Comparison of ENCODE assay signal across 17 cellular contexts in genomic region chr16:47026947-47027346, GRCh38. TPM values are rescaled to one million over a fixed set of nuclear protein-coding genes. Genes with fewer than 3 reads are reported as not detected.
DNase-seq lines count a peak whose midpoint lies in the region; ATAC-seq, FAIRE-seq and TF ChIP-seq lines count a peak whose summit lies in the region.
"Had no signal": no experiment of that assay in that cellular context is flagged by ENCODE, and none has a peak within 500 bp of the region (broad histone marks: within the 10 kb centered on the region; RNA-seq: fewer than 3 reads in every experiment).

No MANE protein-coding gene starts in this region.

- no peak overlapping the region for H3K4me3 ChIP-seq in bronchial epithelial cell (ENCODE audit: low read depth, low read length)
- H3K4me3 ChIP-seq in upper lobe of right lung = no peak overlapping the region
- H3K4me3 ChIP-seq: BLaER1 had no signal

- POLR2A ChIA-PET in activated naive CD8-positive, alpha-beta T cell treated with anti-CD3 and anti-CD28 coated beads, Interleukin-2, amount 10 ng/mL, durations not matched to agents 7 days and 5 days (lab: Charles Lee) = no interaction called here

- no peaks in the 10 kb centered on the region for H3K4me1 Mint-ChIP-seq in activated naive CD8-positive, alpha-beta T cell treated with anti-CD3 and anti-CD28 coated beads, Interleukin-2, amount 10 ng/mL, durations not matched to agents 7 days and 5 days
- H3K4me1 Mint-ChIP-seq in activated naive CD8-positive, alpha-beta T cell treated with anti-CD3 and anti-CD28 coated beads for 36 hours = no peaks in the 10 kb centered on the region

- no peaks in the 10 kb centered on the region for H3K36me3 ChIP-seq in bronchial epithelial cell (ENCODE audit: control insufficient read depth, insufficient read depth, low read length)
- no peaks in the 10 kb centered on the region for H3K36me3 ChIP-seq in upper lobe of right lung
- H3K36me3 ChIP-seq: BLaER1 had no signal

- H3K27me3 ChIP-seq in bronchial epithelial cell (ENCODE audit: control insufficient read depth, insufficient read depth, low read length) (no peaks in the 10 kb centered on the region), upper lobe of right lung (no peaks in the 10 kb centered on the region)
- H3K27me3 ChIP-seq: BLaER1 had no signal

- H3K4me3 Mint-ChIP-seq in activated naive CD8-positive, alpha-beta T cell treated with anti-CD3 and anti-CD28 coated beads, Interleukin-2, amount 10 ng/mL, durations not matched to agents 7 days and 5 days = no peak overlapping the region
- H3K4me3 Mint-ChIP-seq in activated naive CD8-positive, alpha-beta T cell treated with anti-CD3 and anti-CD28 coated beads for 36 hours = no peak overlapping the region
- H3K4me3 Mint-ChIP-seq: H9, HFFc6 had no signal

- intact Hi-C loops in upper lobe of right lung (cut with DNase I) = no loop called here

- no peak for ATAC-seq in activated naive CD8-positive, alpha-beta T cell treated with anti-CD3 and anti-CD28 coated beads, Interleukin-2, amount 10 ng/mL, durations not matched to agents 7 days and 5 days (ENCODE audit: low read depth)
- ATAC-seq in upper lobe of right lung (no peak), GM19351 (IDR thresholded peaks at IDR 0.05; ENCODE audit: unreplicated experiment) (no peak)

- no peak for FAIRE-seq in bronchial epithelial cell (lab: Jason Lieb, UNC)
- FAIRE-seq: GM18507, HepG2 had no signal

- no peak for DNase-seq in activated naive CD8-positive, alpha-beta T cell treated with anti-CD3 and anti-CD28 coated beads, Interleukin-2, amount 10 ng/mL, durations not matched to agents 7 days and 5 days
- no peak for DNase-seq in activated naive CD8-positive, alpha-beta T cell treated with anti-CD3 and anti-CD28 coated beads for 36 hours
- DNase-seq in LHCN-M2 (ENCODE audit: low read depth) (peak; percentile 18), bronchial epithelial cell (ENCODE audit: low read depth) (peak; percentile 22), upper lobe of right lung (peak; percentile 1), SKM-1 treated with dmso at 0.1 percent for 144 hours (lab: John Stamatoyannopoulos, UW; ENCODE audit: unreplicated experiment) (no peak)
- DNase-seq in stimulated activated CD4-positive, alpha-beta T cell treated with anti-CD3 and anti-CD28 coated beads, Interleukin-15, amount 100 ng/mL, for 24 hours = no peak
- DNase-seq: AML-193, DMS53, GOT3, H9, HFFc6 had no signal

- H3K36me3 Mint-ChIP-seq in activated naive CD8-positive, alpha-beta T cell treated with anti-CD3 and anti-CD28 coated beads, Interleukin-2, amount 10 ng/mL, durations not matched to agents 7 days and 5 days = no peaks in the 10 kb centered on the region
- H3K36me3 Mint-ChIP-seq in activated naive CD8-positive, alpha-beta T cell treated with anti-CD3 and anti-CD28 coated beads for 36 hours = no peaks in the 10 kb centered on the region

- H3K4me1 ChIP-seq in upper lobe of right lung = no peaks in the 10 kb centered on the region
- H3K4me1 ChIP-seq: BLaER1 had no signal

- no peaks in the 10 kb centered on the region for H3K9me3 Mint-ChIP-seq in activated naive CD8-positive, alpha-beta T cell treated with anti-CD3 and anti-CD28 coated beads, Interleukin-2, amount 10 ng/mL, durations not matched to agents 7 days and 5 days
- H3K9me3 Mint-ChIP-seq in activated naive CD8-positive, alpha-beta T cell treated with anti-CD3 and anti-CD28 coated beads for 36 hours = no peaks in the 10 kb centered on the region
- H3K9me3 Mint-ChIP-seq: H9, HFFc6 had no signal

- peak overlapping the region; percentile 36 for H3K27ac Mint-ChIP-seq in activated naive CD8-positive, alpha-beta T cell treated with anti-CD3 and anti-CD28 coated beads, Interleukin-2, amount 10 ng/mL, durations not matched to agents 7 days and 5 days
- H3K27ac Mint-ChIP-seq in activated naive CD8-positive, alpha-beta T cell treated with anti-CD3 and anti-CD28 coated beads for 36 hours = no peak overlapping the region
- H3K27ac Mint-ChIP-seq: H9, HFFc6 had no signal

- no peak for TF ChIP-seq CTCF in bronchial epithelial cell (IDR thresholded peaks at IDR 0.05; ENCODE audit: insufficient read depth, low read length, severe bottlenecking)
- TF ChIP-seq CTCF in upper lobe of right lung (IDR thresholded peaks at IDR 0.05) = no peak

- no peaks in the 10 kb centered on the region for H3K9me3 ChIP-seq in upper lobe of right lung
- H3K9me3 ChIP-seq: BLaER1 had no signal

- H3K27me3 Mint-ChIP-seq in activated naive CD8-positive, alpha-beta T cell treated with anti-CD3 and anti-CD28 coated beads, Interleukin-2, amount 10 ng/mL, durations not matched to agents 7 days and 5 days = no peaks in the 10 kb centered on the region
- H3K27me3 Mint-ChIP-seq in activated naive CD8-positive, alpha-beta T cell treated with anti-CD3 and anti-CD28 coated beads for 36 hours = no peaks in the 10 kb centered on the region

- no peak overlapping the region for H3K27ac ChIP-seq in upper lobe of right lung
- H3K27ac ChIP-seq: 22Rv1, BLaER1 had no signal

RNA-seq across cellular contexts. Expression of gene DNAJA2, which starts 53.5 kb away (rescaled TPM):
- 10 to 100 TPM; 60.0 to 62.3 TPM for total RNA-seq in activated naive CD8-positive, alpha-beta T cell treated with anti-CD3 and anti-CD28 coated beads, Interleukin-2, amount 10 ng/mL, durations not matched to agents 7 days and 5 days
- total RNA-seq in activated naive CD8-positive, alpha-beta T cell treated with anti-CD3 and anti-CD28 coated beads for 36 hours = 100 to 1,000 TPM; 104 TPM
- total RNA-seq in LHCN-M2 (2014; rRNA removed) = 65.7 and 70.4 TPM in 2 replicates
- polyA plus RNA-seq in LHCN-M2 (2012) = 40.2 TPM
- total RNA-seq in bronchial epithelial cell = 92.0 and 112 TPM in 2 replicates
- total RNA-seq in upper lobe of right lung = 43.4 TPM

Comparison
In these comparisons a context has a peak if more than half of its experiments do, and no peak if none do; other contexts are left out.
1. DNase-seq: peak in LHCN-M2 (single experiment), bronchial epithelial cell (single experiment) and upper lobe of right lung (single experiment); none in activated naive CD8-positive, alpha-beta T cell treated with anti-CD3 and anti-CD28 coated beads, Interleukin-2, amount 10 ng/mL, durations not matched to agents 7 days and 5 days (single experiment), activated naive CD8-positive, alpha-beta T cell treated with anti-CD3 and anti-CD28 coated beads for 36 hours (single experiment), stimulated activated CD4-positive, alpha-beta T cell treated with anti-CD3 and anti-CD28 coated beads, Interleukin-15, amount 100 ng/mL, for 24 hours (single experiment) and SKM-1 treated with dmso at 0.1 percent for 144 hours (single experiment).